In the genomic region with DNA sequence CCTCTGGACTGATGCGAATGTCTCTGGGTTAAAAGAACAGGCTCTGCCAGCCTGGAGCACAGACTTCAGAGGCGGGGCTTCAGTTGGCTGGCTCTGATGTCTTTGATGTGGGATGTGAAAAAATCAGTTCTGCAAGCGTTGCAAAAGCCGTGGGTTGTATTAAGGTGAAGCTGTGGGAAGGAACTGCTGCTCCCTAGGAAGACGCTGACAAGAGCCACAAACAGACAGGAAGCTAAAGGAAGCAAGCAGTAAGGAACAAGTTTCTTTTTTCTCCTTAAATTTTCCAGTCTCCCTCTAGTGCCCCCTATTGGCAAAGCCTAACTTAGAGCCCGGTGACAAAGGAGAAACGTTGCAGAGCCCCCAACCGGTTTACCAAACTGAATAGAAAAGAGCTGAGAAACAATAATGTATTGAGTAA, we compare ENCODE assay signal across 9 cellular contexts.
A peak's percentile ranks its signal among the peaks of the same experiment; 100 is the strongest.
DNase-seq lines count a peak whose midpoint lies in the region; ATAC-seq and TF ChIP-seq lines count a peak whose summit lies in the region.
"Had no signal": no experiment of that assay in that cellular context is flagged by ENCODE, and none has a peak within 500 bp of the region (broad histone marks: within the 10 kb centered on the region; RNA-seq: fewer than 3 reads in every experiment).

No MANE protein-coding gene starts in this region.

- H3K4me3 ChIP-seq in OCI-LY1 (ENCODE audit: low read depth, low read length, poor library complexity, severe bottlenecking), result no peak overlapping the region
- no peak overlapping the region for H3K4me3 ChIP-seq in fibroblast of mammary gland (ENCODE audit: control insufficient read depth, low read depth, low read length)
- H3K4me3 ChIP-seq in parathyroid adenoma (ENCODE audit: low read depth, low read length), result no peak overlapping the region

- H3K79me2 ChIP-seq in OCI-LY1 (ENCODE audit: insufficient read depth, low read length) (no peaks in the 10 kb centered on the region), parathyroid adenoma (no peaks in the 10 kb centered on the region)

- no peaks in the 10 kb centered on the region for H3K9me2 ChIP-seq in OCI-LY1 (ENCODE audit: low read depth, low read length)

- H3K9ac ChIP-seq in OCI-LY1 (ENCODE audit: low read length) (no peak overlapping the region), parathyroid adenoma (no peak overlapping the region)

- H4K20me1 ChIP-seq in OCI-LY1 (ENCODE audit: insufficient read depth, low read length), result no peaks in the 10 kb centered on the region

- H3K9me3 ChIP-seq in OCI-LY1 (ENCODE audit: low read length), result no peaks in the 10 kb centered on the region
- no peaks in the 10 kb centered on the region for H3K9me3 ChIP-seq in parathyroid adenoma (ENCODE audit: control insufficient read depth, low read length)

- ATAC-seq in GM18870 (IDR thresholded peaks at IDR 0.05; ENCODE audit: unreplicated experiment) (no peak), HG02981 (IDR thresholded peaks at IDR 0.05; ENCODE audit: unreplicated experiment) (no peak)

- H3K27ac ChIP-seq in OCI-LY1 (ENCODE audit: low read depth, low read length, poor library complexity, severe bottlenecking) (no peak overlapping the region), parathyroid adenoma (no peak overlapping the region)
- H3K27ac ChIP-seq: HL-60 had no signal

- TF ChIP-seq CTCF in GM12873 (IDR thresholded peaks at IDR 0.05; ENCODE audit: insufficient read depth, low read depth, low read length, missing control alignments) (peak; percentile 58), OCI-LY1 (IDR thresholded peaks at IDR 0.05; ENCODE audit: low read length) (peak; percentile 55; the same call in 1 of the 2 replicates), fibroblast of mammary gland (conservative IDR thresholded peaks at IDR 0.05; ENCODE audit: control insufficient read depth, insufficient read depth, low read depth, low read length) (peak; percentile 67), parathyroid adenoma (IDR thresholded peaks at IDR 0.05) (no peak)

- H3K27me3 ChIP-seq in OCI-LY1 (ENCODE audit: insufficient read depth, low read length) (no peaks in the 10 kb centered on the region), parathyroid adenoma (ENCODE audit: control insufficient read depth, insufficient read depth, low read length) (no peaks in the 10 kb centered on the region)

- DNase-seq in fibroblast of mammary gland (ENCODE audit: low read depth), result peak; percentile 35
- DNase-seq in NOMO-1 treated with DMSO at 0.1 percent for 48 hours (lab: John Stamatoyannopoulos, UW; ENCODE audit: unreplicated experiment), result no peak
- DNase-seq in NCI-H446 treated with DMSO at 0.1 percent for 48 hours (lab: John Stamatoyannopoulos, UW), result no peak

- H3F3A ChIP-seq in OCI-LY1 (ENCODE audit: insufficient read depth, low read length), result no peaks in the 10 kb centered on the region

- H3K4me2 ChIP-seq in OCI-LY1 (ENCODE audit: low read length) (no peak overlapping the region), parathyroid adenoma (ENCODE audit: low read length) (peak overlapping the region; percentile 41)

- H3K36me3 ChIP-seq in OCI-LY1 (ENCODE audit: insufficient read depth, low read length) (no peaks in the 10 kb centered on the region), parathyroid adenoma (ENCODE audit: control insufficient read depth, insufficient read depth, low read length) (no peaks in the 10 kb centered on the region)

- H2AFZ ChIP-seq in OCI-LY1 (ENCODE audit: low read length) (no peak overlapping the region), parathyroid adenoma (peak overlapping the region; percentile 40)

- H3K4me1 ChIP-seq in OCI-LY1 (ENCODE audit: insufficient read depth, low read length, severe bottlenecking), result no peaks in the 10 kb centered on the region
- no peaks in the 10 kb centered on the region for H3K4me1 ChIP-seq in parathyroid adenoma
